In genomic region chr22:30265851-30266444, GRCh38 we compare ENCODE assay signal across 1 cellular context.
TF ChIP-seq lines count a peak whose summit lies in the region.

No MANE protein-coding gene starts in this region.

TF ChIP-seq in GM12878, 131 proteins besides CTCF, POLR2A, EP300 and RAD21:
- TF ChIP-seq CREB1 (IDR thresholded peaks at IDR 0.05; ENCODE audit: low read depth) (peak; percentile 78), EZH2 (IDR thresholded peaks at IDR 0.05; ENCODE audit: borderline replicate concordance, control insufficient read depth, low read depth, low read length) (no peak), CEBPB (IDR thresholded peaks at IDR 0.05; ENCODE audit: borderline replicate concordance in 1 of 2, low read depth in 2 of 2, low read length in 2 of 2) (peak in 1 of 2 experiments; percentile 71; a peak in 1 of 4 replicates), CHD1 (IDR thresholded peaks at IDR 0.05; ENCODE audit: low read depth, low read length) (no peak), SREBF1 (IDR thresholded peaks at IDR 0.05; ENCODE audit: low read length) (no peak), RFX5 (IDR thresholded peaks at IDR 0.05; ENCODE audit: low read depth, low read length) (no peak), NFIC (IDR thresholded peaks at IDR 0.05; ENCODE audit: low read depth, low read length) (no peak), RUNX3 (IDR thresholded peaks at IDR 0.05; ENCODE audit: low read length) (peak; percentile 15), ZBED1 (IDR thresholded peaks at IDR 0.05; ENCODE audit: borderline replicate concordance) (no peak), E2F4 (IDR thresholded peaks at IDR 0.05; ENCODE audit: low read depth, low read length) (no peak), ZNF622 (IDR thresholded peaks at IDR 0.05) (no peak), LARP7 (IDR thresholded peaks at IDR 0.05) (no peak), BCLAF1 (IDR thresholded peaks at IDR 0.05) (no peak), PAX8 (IDR thresholded peaks at IDR 0.05) (no peak), E4F1 (IDR thresholded peaks at IDR 0.05; ENCODE audit: borderline replicate concordance, partially characterized antibody) (no peak), IRF4 (IDR thresholded peaks at IDR 0.05; ENCODE audit: low read depth, low read length) (no peak), HDGF (IDR thresholded peaks at IDR 0.05) (no peak), NR2F1 (conservative IDR thresholded peaks at IDR 0.05) (0 out of 2 replicates have a peak, but pooled peaks have one; percentile 19), SIX5 (IDR thresholded peaks at IDR 0.05; ENCODE audit: low read depth, low read length, severe bottlenecking) (no peak), MYC (IDR thresholded peaks at IDR 0.05; ENCODE audit: insufficient read depth, insufficient read length, insufficient replicate concordance, low read length, severe bottlenecking) (peak; percentile 79), GATAD2B (conservative IDR thresholded peaks at IDR 0.05; ENCODE audit: low read depth) (no peak), BHLHE40 (IDR thresholded peaks at IDR 0.05; ENCODE audit: borderline replicate concordance in 1 of 2, low read depth in 2 of 2, low read length in 1 of 2) (peak; percentile 33 to 59; a peak in 2 of 4 replicates), USF2 (IDR thresholded peaks at IDR 0.05; ENCODE audit: borderline replicate concordance, low read depth, low read length) (peak; percentile 66), PKNOX1 (IDR thresholded peaks at IDR 0.05) (peak; percentile 32; the same call in 1 of the 2 replicates), USF1 (IDR thresholded peaks at IDR 0.05; ENCODE audit: borderline replicate concordance, extremely low read length, insufficient read depth, low read depth, low read length) (peak; percentile 93), POU2F2 (IDR thresholded peaks at IDR 0.05; ENCODE audit: borderline replicate concordance, low read depth, low read length) (no peak), ASH2L (IDR thresholded peaks at IDR 0.05; ENCODE audit: borderline replicate concordance, low read depth) (no peak), POLR2AphosphoS5 (IDR thresholded peaks at IDR 0.05; ENCODE audit: low read length) (peak; percentile 87), SIN3A (IDR thresholded peaks at IDR 0.05; ENCODE audit: low read depth, low read length) (no peak), YY1 (IDR thresholded peaks at IDR 0.05; ENCODE audit: low read depth, low read length) (peak; percentile 62; the same call in 1 of the 2 replicates), BCL11A (IDR thresholded peaks at IDR 0.05; ENCODE audit: low read depth, low read length) (no peak), MAX (IDR thresholded peaks at IDR 0.05; ENCODE audit: low read depth, low read length) (peak; percentile 67), KLF5 (IDR thresholded peaks at IDR 0.05; ENCODE audit: partially characterized antibody) (peak; percentile 11), RCOR1 (conservative IDR thresholded peaks at IDR 0.05; ENCODE audit: low read depth, low read length) (no peak), JUND (IDR thresholded peaks at IDR 0.05; ENCODE audit: low read depth, low read length) (peak; percentile 74), PML (IDR thresholded peaks at IDR 0.05; ENCODE audit: low read length) (peak; percentile 33; the same call in 1 of the 2 replicates), MYB (IDR thresholded peaks at IDR 0.05; ENCODE audit: borderline replicate concordance, low read depth, low read length) (no peak), HDAC2 (IDR thresholded peaks at IDR 0.05) (no peak), RAD51 (IDR thresholded peaks at IDR 0.05) (peak; percentile 62; the same call in 1 of the 2 replicates), CBX3 (IDR thresholded peaks at IDR 0.05; ENCODE audit: borderline replicate concordance, low read depth) (no peak), CHD4 (IDR thresholded peaks at IDR 0.05) (no peak), NKRF (conservative IDR thresholded peaks at IDR 0.05) (0 out of 2 replicates have a peak, but pooled peaks have one; percentile 38), TCF3 (IDR thresholded peaks at IDR 0.05; ENCODE audit: borderline replicate concordance, insufficient read depth, low read depth, low read length) (0 out of 2 replicates have a peak, but pooled peaks have one; percentile 27), STAT1 (conservative IDR thresholded peaks at IDR 0.05) (no peak), JUNB (IDR thresholded peaks at IDR 0.05) (no peak; the same call in 1 of the 2 replicates), CHD2 (IDR thresholded peaks at IDR 0.05; ENCODE audit: borderline replicate concordance, low read depth, low read length) (no peak), CREM (IDR thresholded peaks at IDR 0.05; ENCODE audit: low read depth) (peak; percentile 83; the same call in 1 of the 2 replicates), NBN (IDR thresholded peaks at IDR 0.05) (0 out of 2 replicates have a peak, but pooled peaks have one; percentile 41), MEF2B (IDR thresholded peaks at IDR 0.05; ENCODE audit: partially characterized antibody, poor library complexity, severe bottlenecking) (peak; percentile 22), CBFB (IDR thresholded peaks at IDR 0.05; ENCODE audit: low read depth) (no peak), TAF1 (IDR thresholded peaks at IDR 0.05; ENCODE audit: borderline replicate concordance, low read depth, low read length) (0 out of 2 replicates have a peak, but pooled peaks have one; percentile 14), ATF7 (IDR thresholded peaks at IDR 0.05; ENCODE audit: low read depth) (peak; percentile 98)
